Comparison of ENCODE assay signal across 8 cellular contexts in the genomic region with DNA sequence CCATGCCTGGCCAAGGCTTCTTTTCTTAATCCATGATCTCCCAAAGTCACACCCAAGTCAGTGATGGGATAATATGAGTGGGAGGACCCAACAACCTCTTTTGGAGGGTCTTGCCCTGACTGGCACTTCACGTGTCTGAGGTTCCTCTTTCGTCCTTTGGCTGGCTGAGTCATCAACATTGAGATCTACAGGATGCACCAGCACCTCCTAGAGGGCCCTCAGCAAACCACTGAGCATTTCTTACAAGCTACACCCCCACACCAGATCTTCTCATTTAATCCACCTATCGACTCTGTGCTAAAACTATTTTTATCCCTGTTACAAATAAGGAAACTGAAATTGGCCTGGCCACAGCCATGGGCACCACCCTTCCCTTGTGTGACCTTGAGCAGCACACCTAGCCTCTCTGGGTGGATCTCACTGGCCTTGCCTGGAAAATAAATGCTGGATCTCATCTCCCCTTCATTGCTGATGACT.
A peak's percentile ranks its signal among the peaks of the same experiment; 100 is the strongest.
DNase-seq lines count a peak whose midpoint lies in the region; ATAC-seq, FAIRE-seq and TF ChIP-seq lines count a peak whose summit lies in the region.

No MANE protein-coding gene starts in this region.

- H3K27me3 ChIP-seq in breast epithelium = peaks cover 0 to 5% of the 10 kb centered on the region in 2 donors
- H3K27me3 ChIP-seq in RWPE2 (ENCODE audit: insufficient read depth, poor library complexity, severe bottlenecking) = no peaks in the 10 kb centered on the region
- H3K27me3 ChIP-seq in left lung = no peaks in the 10 kb centered on the region

- CTCF ChIA-PET in MCF 10A (lab: Yijun Ruan, JAX) = interaction anchor here (0.8 kb wide), 1 partner anchor 10 kb away, joined by 3 read pairs; no protein-coding TSS in a partner anchor

- H3K27me3 Mint-ChIP-seq in MCF 10A (ENCODE audit: insufficient read depth, unreplicated experiment) = peaks cover 7% of the 10 kb centered on the region

- DNase-seq in MCF 10A (ENCODE audit: unreplicated experiment) (peak; percentile 60), breast epithelium (ENCODE audit: low spot score in 2 of 2) (no peak), RWPE2 (ENCODE audit: low spot score) (no peak), left lung (peak; percentile 14 to 71), frontal cortex (ENCODE audit: low spot score in 2 of 2) (no peak)
- DNase-seq in activated gamma-delta T cell treated with anti-CD3 and anti-CD28 coated beads, Interleukin-2, amount 50 U/mL, for 16 hours (ENCODE audit: low read depth) = peak; percentile 51
- DNase-seq in stimulated activated naive CD8-positive, alpha-beta T cell treated with anti-CD3 and anti-CD28 coated beads, Interleukin-15, Interleukin-2, amounts not matched to agents 100 U/mL and 50 U/mL, for 24 hours = peak; percentile 67

- peak overlapping the region in 1 of 2 donors; percentile 20 for H3K27ac ChIP-seq in breast epithelium
- H3K27ac ChIP-seq in RWPE2 (ENCODE audit: poor library complexity, severe bottlenecking) = no peak overlapping the region
- H3K27ac ChIP-seq in left lung = peak overlapping the region in 1 of 2 donors; percentile 39

- H3K4me1 ChIP-seq in breast epithelium = no peaks in the 10 kb centered on the region
- H3K4me1 ChIP-seq in RWPE2 (ENCODE audit: insufficient read depth, poor library complexity, severe bottlenecking) = no peaks in the 10 kb centered on the region
- H3K4me1 ChIP-seq in left lung = peaks cover 0 to 49% of the 10 kb centered on the region in 2 donors

- H3K36me3 ChIP-seq in breast epithelium (no peaks in the 10 kb centered on the region), RWPE2 (ENCODE audit: low read depth) (no peaks in the 10 kb centered on the region; the same call in 1 of the 2 replicates), left lung (peaks cover 0 to 45% of the 10 kb centered on the region in 2 donors)

- intact Hi-C loops in MCF 10A (cut with micrococcal nuclease) = no loop called here
- intact Hi-C loops in breast epithelium (cut with DNase I; ENCODE audit: low total_unique reads) = loop anchor here (5.0 kb wide), 1 partner anchor 75 kb away; no protein-coding TSS in a partner anchor
- intact Hi-C loops in left lung (cut with DNase I) = no loop called here

- peak; percentile 83 for ATAC-seq in HG02973 (IDR thresholded peaks at IDR 0.05; ENCODE audit: unreplicated experiment)
- no peak for ATAC-seq in RWPE2 (ENCODE audit: low read depth)
- ATAC-seq in left lung = peak; percentile 86
- ATAC-seq in stimulated activated naive CD8-positive, alpha-beta T cell treated with anti-CD3 and anti-CD28 coated beads, Interleukin-15, Interleukin-2, amounts not matched to agents 100 U/mL and 50 U/mL, for 24 hours = peak; percentile 75

- no peak overlapping the region for H3K4me3 Mint-ChIP-seq in MCF 10A (ENCODE audit: unreplicated experiment)

- peaks cover 5% of the 10 kb centered on the region for H3K4me1 Mint-ChIP-seq in MCF 10A (ENCODE audit: insufficient read depth, unreplicated experiment)

- peaks cover 5% of the 10 kb centered on the region for H3K9me3 Mint-ChIP-seq in MCF 10A (ENCODE audit: unreplicated experiment)

- no peak for TF ChIP-seq POLR2A in breast epithelium (IDR thresholded peaks at IDR 0.05)

- POLR2A ChIA-PET in MCF 10A (lab: Yijun Ruan, JAX) = no interaction called here

- H3K27ac Mint-ChIP-seq in MCF 10A (ENCODE audit: low read depth, unreplicated experiment) = no peak overlapping the region

- no peaks in the 10 kb centered on the region for H3K36me3 Mint-ChIP-seq in MCF 10A (ENCODE audit: insufficient read depth, unreplicated experiment)

- BruUV-seq in MCF 10A (replicated peaks; lab: Mats Ljungman, UMichigan) = no TSS peak

- no peaks in the 10 kb centered on the region for H3K9me3 ChIP-seq in breast epithelium
- no peaks in the 10 kb centered on the region for H3K9me3 ChIP-seq in RWPE2 (ENCODE audit: severe bottlenecking)
- no peaks in the 10 kb centered on the region for H3K9me3 ChIP-seq in left lung

- no peak for TF ChIP-seq CTCF in MCF 10A (IDR thresholded peaks at IDR 0.05; ENCODE audit: unreplicated experiment)
- no peak for TF ChIP-seq CTCF in breast epithelium (IDR thresholded peaks at IDR 0.05)
- peak; percentile 12 for TF ChIP-seq CTCF in RWPE2 (IDR thresholded peaks at IDR 0.05; ENCODE audit: poor library complexity, severe bottlenecking)
- TF ChIP-seq CTCF in left lung (IDR thresholded peaks at IDR 0.05) = peak in 1 of 2 donors; percentile 60

- H3K4me3 ChIP-seq in breast epithelium (no peak overlapping the region), RWPE2 (ENCODE audit: severe bottlenecking) (no peak overlapping the region), left lung (no peak overlapping the region)

- FAIRE-seq in frontal cortex (lab: Jason Lieb, UNC) = no peak

Comparison
In these comparisons a context has a peak if more than half of its experiments do, and no peak if none do; other contexts are left out.
1. DNase-seq: peak in MCF 10A (single experiment), activated gamma-delta T cell treated with anti-CD3 and anti-CD28 coated beads, Interleukin-2, amount 50 U/mL, for 16 hours (single experiment), left lung (2 of 2) and stimulated activated naive CD8-positive, alpha-beta T cell treated with anti-CD3 and anti-CD28 coated beads, Interleukin-15, Interleukin-2, amounts not matched to agents 100 U/mL and 50 U/mL, for 24 hours (single experiment); none in breast epithelium (0 of 2), RWPE2 (single experiment) and frontal cortex (0 of 2).